In the genomic region with DNA sequence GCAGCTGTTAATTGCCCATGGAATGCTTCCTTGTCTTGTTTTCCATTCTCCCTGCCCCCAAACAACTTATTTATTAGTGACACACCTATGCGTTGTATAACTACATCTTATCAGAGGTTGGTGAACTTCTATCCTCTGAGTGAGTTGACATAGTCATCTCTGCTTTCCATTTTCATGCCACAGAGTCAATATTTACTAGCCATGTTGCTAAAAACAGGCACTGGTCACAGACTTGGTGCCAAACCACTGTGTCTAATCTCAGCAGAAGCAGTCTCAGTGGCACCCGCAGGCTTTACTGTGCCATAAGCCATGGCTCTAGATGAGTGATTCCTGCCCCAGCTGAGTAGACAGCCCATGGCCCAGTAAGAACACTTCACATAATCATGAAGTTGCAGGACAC, we compare ENCODE assay signal across 1 cellular context.
TF ChIP-seq lines count a peak whose summit lies in the region.

No MANE protein-coding gene starts in this region.

TF ChIP-seq in HepG2, 621 proteins besides CTCF, POLR2A, EP300 and RAD21 (continued from another document and continues in another):
- TF ChIP-seq GZF1 (CRISPR knock-in tag; IDR thresholded peaks at IDR 0.05) (no peak), FOXA3 (CRISPR knock-in tag; IDR thresholded peaks at IDR 0.05) (peak; percentile 85), NR2C2 (CRISPR knock-in tag; IDR thresholded peaks at IDR 0.05; ENCODE audit: borderline replicate concordance) (no peak), MATR3 (CRISPR knock-in tag; IDR thresholded peaks at IDR 0.05) (no peak), MYC (CRISPR knock-in tag; IDR thresholded peaks at IDR 0.05; ENCODE audit: borderline replicate concordance) (no peak), ZNF30 (CRISPR knock-in tag; IDR thresholded peaks at IDR 0.05) (no peak), ZFAT (CRISPR knock-in tag; conservative IDR thresholded peaks at IDR 0.05) (no peak), NR2F6 (IDR thresholded peaks at IDR 0.05) (no peak), NR2F6 (CRISPR knock-in tag; IDR thresholded peaks at IDR 0.05) (0 out of 2 replicates have a peak, but pooled peaks have one; percentile 4), ZNF274 (CRISPR knock-in tag; IDR thresholded peaks at IDR 0.05) (no peak), ZNF564 (CRISPR knock-in tag; IDR thresholded peaks at IDR 0.05) (no peak), MIER3 (CRISPR knock-in tag; IDR thresholded peaks at IDR 0.05; ENCODE audit: borderline replicate concordance) (peak; percentile 40; the same call in 1 of the 2 replicates), ZFP36L2 (CRISPR knock-in tag; IDR thresholded peaks at IDR 0.05) (no peak), ZMYM3 (CRISPR knock-in tag; IDR thresholded peaks at IDR 0.05) (no peak), SOX13 (IDR thresholded peaks at IDR 0.05) (no peak), SOX13 (CRISPR knock-in tag; conservative IDR thresholded peaks at IDR 0.05 in 1 of 2, IDR thresholded peaks at IDR 0.05 in 1 of 2) (peak in 1 of 2 experiments; percentile 36; a peak in 1 of 4 replicates), KDM1A (CRISPR knock-in tag; IDR thresholded peaks at IDR 0.05) (no peak), ARID2 (CRISPR knock-in tag; IDR thresholded peaks at IDR 0.05; ENCODE audit: borderline replicate concordance) (no peak), ZNF605 (CRISPR knock-in tag; IDR thresholded peaks at IDR 0.05) (no peak), FOSL2 (CRISPR knock-in tag; IDR thresholded peaks at IDR 0.05) (peak; percentile 51), HDAC2 (CRISPR knock-in tag; IDR thresholded peaks at IDR 0.05) (0 out of 2 replicates have a peak, but pooled peaks have one; percentile 30), HES4 (CRISPR knock-in tag; IDR thresholded peaks at IDR 0.05; ENCODE audit: borderline replicate concordance) (no peak), ZNF432 (CRISPR knock-in tag; IDR thresholded peaks at IDR 0.05; ENCODE audit: borderline replicate concordance) (no peak), ZBTB8A (CRISPR knock-in tag; IDR thresholded peaks at IDR 0.05; ENCODE audit: borderline replicate concordance, low read depth) (no peak), KAT8 (CRISPR knock-in tag; IDR thresholded peaks at IDR 0.05) (no peak), ZSCAN9 (CRISPR knock-in tag; IDR thresholded peaks at IDR 0.05; ENCODE audit: borderline replicate concordance) (no peak), MEF2D (CRISPR knock-in tag; IDR thresholded peaks at IDR 0.05) (peak; percentile 97), DNMT1 (CRISPR knock-in tag; IDR thresholded peaks at IDR 0.05) (no peak), ZNF83 (CRISPR knock-in tag; IDR thresholded peaks at IDR 0.05; ENCODE audit: borderline replicate concordance) (no peak), RELA (CRISPR knock-in tag; IDR thresholded peaks at IDR 0.05) (no peak), CHD4 (IDR thresholded peaks at IDR 0.05; ENCODE audit: borderline replicate concordance, low read length) (no peak)
- TF ChIP-seq, protein P1, sequence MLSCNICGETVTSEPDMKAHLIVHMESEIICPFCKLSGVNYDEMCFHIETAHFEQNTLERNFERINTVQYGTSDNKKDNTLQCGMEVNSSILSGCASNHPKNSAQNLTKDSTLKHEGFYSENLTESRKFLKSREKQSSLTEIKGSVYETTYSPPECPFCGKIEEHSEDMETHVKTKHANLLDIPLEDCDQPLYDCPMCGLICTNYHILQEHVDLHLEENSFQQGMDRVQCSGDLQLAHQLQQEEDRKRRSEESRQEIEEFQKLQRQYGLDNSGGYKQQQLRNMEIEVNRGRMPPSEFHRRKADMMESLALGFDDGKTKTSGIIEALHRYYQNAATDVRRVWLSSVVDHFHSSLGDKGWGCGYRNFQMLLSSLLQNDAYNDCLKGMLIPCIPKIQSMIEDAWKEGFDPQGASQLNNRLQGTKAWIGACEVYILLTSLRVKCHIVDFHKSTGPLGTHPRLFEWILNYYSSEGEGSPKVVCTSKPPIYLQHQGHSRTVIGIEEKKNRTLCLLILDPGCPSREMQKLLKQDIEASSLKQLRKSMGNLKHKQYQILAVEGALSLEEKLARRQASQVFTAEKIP (CRISPR knock-in tag; IDR thresholded peaks at IDR 0.05; ENCODE audit: borderline replicate concordance), result no peak
- TF ChIP-seq, protein P2, sequence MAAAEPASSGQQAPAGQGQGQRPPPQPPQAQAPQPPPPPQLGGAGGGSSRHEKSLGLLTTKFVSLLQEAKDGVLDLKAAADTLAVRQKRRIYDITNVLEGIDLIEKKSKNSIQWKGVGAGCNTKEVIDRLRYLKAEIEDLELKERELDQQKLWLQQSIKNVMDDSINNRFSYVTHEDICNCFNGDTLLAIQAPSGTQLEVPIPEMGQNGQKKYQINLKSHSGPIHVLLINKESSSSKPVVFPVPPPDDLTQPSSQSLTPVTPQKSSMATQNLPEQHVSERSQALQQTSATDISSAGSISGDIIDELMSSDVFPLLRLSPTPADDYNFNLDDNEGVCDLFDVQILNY (CRISPR knock-in tag; conservative IDR thresholded peaks at IDR 0.05), result no peak
- TF ChIP-seq, protein P3, sequence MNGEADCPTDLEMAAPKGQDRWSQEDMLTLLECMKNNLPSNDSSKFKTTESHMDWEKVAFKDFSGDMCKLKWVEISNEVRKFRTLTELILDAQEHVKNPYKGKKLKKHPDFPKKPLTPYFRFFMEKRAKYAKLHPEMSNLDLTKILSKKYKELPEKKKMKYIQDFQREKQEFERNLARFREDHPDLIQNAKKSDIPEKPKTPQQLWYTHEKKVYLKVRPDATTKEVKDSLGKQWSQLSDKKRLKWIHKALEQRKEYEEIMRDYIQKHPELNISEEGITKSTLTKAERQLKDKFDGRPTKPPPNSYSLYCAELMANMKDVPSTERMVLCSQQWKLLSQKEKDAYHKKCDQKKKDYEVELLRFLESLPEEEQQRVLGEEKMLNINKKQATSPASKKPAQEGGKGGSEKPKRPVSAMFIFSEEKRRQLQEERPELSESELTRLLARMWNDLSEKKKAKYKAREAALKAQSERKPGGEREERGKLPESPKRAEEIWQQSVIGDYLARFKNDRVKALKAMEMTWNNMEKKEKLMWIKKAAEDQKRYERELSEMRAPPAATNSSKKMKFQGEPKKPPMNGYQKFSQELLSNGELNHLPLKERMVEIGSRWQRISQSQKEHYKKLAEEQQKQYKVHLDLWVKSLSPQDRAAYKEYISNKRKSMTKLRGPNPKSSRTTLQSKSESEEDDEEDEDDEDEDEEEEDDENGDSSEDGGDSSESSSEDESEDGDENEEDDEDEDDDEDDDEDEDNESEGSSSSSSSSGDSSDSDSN (CRISPR knock-in tag; IDR thresholded peaks at IDR 0.05), result no peak
- TF ChIP-seq, protein P4, sequence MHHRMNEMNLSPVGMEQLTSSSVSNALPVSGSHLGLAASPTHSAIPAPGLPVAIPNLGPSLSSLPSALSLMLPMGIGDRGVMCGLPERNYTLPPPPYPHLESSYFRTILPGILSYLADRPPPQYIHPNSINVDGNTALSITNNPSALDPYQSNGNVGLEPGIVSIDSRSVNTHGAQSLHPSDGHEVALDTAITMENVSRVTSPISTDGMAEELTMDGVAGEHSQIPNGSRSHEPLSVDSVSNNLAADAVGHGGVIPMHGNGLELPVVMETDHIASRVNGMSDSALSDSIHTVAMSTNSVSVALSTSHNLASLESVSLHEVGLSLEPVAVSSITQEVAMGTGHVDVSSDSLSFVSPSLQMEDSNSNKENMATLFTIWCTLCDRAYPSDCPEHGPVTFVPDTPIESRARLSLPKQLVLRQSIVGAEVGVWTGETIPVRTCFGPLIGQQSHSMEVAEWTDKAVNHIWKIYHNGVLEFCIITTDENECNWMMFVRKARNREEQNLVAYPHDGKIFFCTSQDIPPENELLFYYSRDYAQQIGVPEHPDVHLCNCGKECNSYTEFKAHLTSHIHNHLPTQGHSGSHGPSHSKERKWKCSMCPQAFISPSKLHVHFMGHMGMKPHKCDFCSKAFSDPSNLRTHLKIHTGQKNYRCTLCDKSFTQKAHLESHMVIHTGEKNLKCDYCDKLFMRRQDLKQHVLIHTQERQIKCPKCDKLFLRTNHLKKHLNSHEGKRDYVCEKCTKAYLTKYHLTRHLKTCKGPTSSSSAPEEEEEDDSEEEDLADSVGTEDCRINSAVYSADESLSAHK (CRISPR knock-in tag; IDR thresholded peaks at IDR 0.05; ENCODE audit: borderline replicate concordance), result no peak
- TF ChIP-seq, protein P5, sequence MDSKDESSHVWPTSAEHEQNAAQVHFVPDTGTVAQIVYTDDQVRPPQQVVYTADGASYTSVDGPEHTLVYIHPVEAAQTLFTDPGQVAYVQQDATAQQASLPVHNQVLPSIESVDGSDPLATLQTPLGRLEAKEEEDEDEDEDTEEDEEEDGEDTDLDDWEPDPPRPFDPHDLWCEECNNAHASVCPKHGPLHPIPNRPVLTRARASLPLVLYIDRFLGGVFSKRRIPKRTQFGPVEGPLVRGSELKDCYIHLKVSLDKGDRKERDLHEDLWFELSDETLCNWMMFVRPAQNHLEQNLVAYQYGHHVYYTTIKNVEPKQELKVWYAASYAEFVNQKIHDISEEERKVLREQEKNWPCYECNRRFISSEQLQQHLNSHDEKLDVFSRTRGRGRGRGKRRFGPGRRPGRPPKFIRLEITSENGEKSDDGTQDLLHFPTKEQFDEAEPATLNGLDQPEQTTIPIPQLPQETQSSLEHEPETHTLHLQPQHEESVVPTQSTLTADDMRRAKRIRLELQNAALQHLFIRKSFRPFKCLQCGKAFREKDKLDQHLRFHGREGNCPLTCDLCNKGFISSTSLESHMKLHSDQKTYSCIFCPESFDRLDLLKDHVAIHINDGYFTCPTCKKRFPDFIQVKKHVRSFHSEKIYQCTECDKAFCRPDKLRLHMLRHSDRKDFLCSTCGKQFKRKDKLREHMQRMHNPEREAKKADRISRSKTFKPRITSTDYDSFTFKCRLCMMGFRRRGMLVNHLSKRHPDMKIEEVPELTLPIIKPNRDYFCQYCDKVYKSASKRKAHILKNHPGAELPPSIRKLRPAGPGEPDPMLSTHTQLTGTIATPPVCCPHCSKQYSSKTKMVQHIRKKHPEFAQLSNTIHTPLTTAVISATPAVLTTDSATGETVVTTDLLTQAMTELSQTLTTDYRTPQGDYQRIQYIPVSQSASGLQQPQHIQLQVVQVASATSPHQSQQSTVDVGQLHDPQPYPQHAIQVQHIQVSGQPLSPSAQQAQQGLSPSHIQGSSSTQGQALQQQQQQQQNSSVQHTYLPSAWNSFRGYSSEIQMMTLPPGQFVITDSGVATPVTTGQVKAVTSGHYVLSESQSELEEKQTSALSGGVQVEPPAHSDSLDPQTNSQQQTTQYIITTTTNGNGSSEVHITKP (CRISPR knock-in tag; IDR thresholded peaks at IDR 0.05; ENCODE audit: low read depth), result no peak
- TF ChIP-seq, protein P6, sequence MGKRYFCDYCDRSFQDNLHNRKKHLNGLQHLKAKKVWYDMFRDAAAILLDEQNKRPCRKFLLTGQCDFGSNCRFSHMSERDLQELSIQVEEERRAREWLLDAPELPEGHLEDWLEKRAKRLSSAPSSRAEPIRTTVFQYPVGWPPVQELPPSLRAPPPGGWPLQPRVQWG (CRISPR knock-in tag; IDR thresholded peaks at IDR 0.05; ENCODE audit: borderline replicate concordance, low read depth), result no peak
- TF ChIP-seq, protein P7, sequence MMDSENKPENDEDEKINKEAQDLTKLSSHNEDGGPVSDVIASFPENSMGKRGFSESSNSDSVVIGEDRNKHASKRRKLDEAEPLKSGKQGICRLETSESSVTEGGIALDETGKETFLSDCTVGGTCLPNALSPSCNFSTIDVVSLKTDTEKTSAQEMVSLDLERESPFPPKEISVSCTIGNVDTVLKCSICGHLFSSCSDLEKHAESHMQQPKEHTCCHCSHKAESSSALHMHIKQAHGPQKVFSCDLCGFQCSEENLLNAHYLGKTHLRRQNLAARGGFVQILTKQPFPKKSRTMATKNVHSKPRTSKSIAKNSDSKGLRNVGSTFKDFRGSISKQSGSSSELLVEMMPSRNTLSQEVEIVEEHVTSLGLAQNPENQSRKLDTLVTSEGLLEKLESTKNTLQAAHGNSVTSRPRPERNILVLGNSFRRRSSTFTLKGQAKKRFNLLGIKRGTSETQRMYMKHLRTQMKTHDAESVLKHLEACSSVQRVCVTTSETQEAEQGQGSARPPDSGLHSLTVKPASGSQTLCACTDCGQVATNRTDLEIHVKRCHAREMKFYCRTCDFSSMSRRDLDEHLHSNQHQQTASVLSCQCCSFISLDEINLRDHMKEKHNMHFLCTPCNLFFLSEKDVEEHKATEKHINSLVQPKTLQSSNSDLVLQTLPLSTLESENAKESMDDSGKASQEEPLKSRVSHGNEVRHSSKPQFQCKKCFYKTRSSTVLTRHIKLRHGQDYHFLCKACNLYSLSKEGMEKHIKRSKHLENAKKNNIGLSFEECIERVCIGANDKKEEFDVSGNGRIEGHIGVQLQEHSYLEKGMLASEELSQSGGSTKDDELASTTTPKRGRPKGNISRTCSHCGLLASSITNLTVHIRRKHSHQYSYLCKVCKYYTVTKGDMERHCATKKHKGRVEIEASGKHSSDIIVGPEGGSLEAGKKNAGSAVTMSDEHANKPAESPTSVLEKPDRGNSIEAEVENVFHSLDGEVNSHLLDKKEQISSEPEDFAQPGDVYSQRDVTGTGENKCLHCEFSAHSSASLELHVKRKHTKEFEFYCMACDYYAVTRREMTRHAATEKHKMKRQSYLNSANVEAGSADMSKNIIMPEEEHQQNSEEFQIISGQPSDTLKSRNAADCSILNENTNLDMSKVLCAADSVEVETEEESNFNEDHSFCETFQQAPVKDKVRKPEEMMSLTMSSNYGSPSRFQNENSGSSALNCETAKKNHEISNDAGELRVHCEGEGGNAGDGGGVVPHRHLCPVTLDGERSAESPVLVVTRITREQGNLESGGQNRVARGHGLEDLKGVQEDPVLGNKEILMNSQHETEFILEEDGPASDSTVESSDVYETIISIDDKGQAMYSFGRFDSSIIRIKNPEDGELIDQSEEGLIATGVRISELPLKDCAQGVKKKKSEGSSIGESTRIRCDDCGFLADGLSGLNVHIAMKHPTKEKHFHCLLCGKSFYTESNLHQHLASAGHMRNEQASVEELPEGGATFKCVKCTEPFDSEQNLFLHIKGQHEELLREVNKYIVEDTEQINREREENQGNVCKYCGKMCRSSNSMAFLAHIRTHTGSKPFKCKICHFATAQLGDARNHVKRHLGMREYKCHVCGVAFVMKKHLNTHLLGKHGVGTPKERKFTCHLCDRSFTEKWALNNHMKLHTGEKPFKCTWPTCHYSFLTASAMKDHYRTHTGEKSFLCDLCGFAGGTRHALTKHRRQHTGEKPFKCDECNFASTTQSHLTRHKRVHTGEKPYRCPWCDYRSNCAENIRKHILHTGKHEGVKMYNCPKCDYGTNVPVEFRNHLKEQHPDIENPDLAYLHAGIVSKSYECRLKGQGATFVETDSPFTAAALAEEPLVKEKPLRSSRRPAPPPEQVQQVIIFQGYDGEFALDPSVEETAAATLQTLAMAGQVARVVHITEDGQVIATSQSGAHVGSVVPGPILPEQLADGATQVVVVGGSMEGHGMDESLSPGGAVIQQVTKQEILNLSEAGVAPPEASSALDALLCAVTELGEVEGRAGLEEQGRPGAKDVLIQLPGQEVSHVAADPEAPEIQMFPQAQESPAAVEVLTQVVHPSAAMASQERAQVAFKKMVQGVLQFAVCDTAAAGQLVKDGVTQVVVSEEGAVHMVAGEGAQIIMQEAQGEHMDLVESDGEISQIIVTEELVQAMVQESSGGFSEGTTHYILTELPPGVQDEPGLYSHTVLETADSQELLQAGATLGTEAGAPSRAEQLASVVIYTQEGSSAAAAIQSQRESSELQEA (CRISPR knock-in tag; IDR thresholded peaks at IDR 0.05; ENCODE audit: not compliant biosample characterization), result no peak
